21 cellular contexts compared by ENCODE assay signal in genomic region chr20:32598606-32599005, GRCh38.
"Had no signal": no experiment of that assay in that cellular context is flagged by ENCODE, and none has a peak within 500 bp of the region (broad histone marks: within the 10 kb centered on the region; RNA-seq: fewer than 3 reads in every experiment).

No MANE protein-coding gene starts in this region.

- H3K9me3 ChIP-seq: Peyer's patch, SJSA1 had no signal

- H3K27ac Mint-ChIP-seq: activated CD4-positive, alpha-beta memory T cell treated with anti-CD3 and anti-CD28 coated beads for 36 hours; activated CD4-positive, alpha-beta T cell treated with anti-CD3 and anti-CD28 coated beads, Interleukin-2, amount 10 ng/mL, durations not matched to agents 7 days and 5 days; activated naive CD8-positive, alpha-beta T cell treated with anti-CD3 and anti-CD28 coated beads for 36 hours; T-helper 1 cell treated with Interleukin-12 subunit alpha and Interleukin-12 subunit beta and Interleukin-4 antibody, amounts not matched to agents 30 μg/mL and 1 μg/mL, for 36 hours had no signal

- H3K27ac ChIP-seq: brain microvascular endothelial cell, cardiac muscle cell, Peyer's patch, RWPE1, SJSA1 had no signal

- H3K4me1 Mint-ChIP-seq: activated CD4-positive, alpha-beta T cell treated with anti-CD3 and anti-CD28 coated beads, Interleukin-2, amount 10 ng/mL, durations not matched to agents 7 days and 5 days had no signal

- H3K4me1 ChIP-seq: Peyer's patch, SJSA1 had no signal

- H3K4me3 Mint-ChIP-seq: activated CD4-positive, alpha-beta memory T cell treated with anti-CD3 and anti-CD28 coated beads for 36 hours; activated CD4-positive, alpha-beta T cell treated with anti-CD3 and anti-CD28 coated beads, Interleukin-2, amount 10 ng/mL, durations not matched to agents 7 days and 5 days; activated naive CD8-positive, alpha-beta T cell treated with anti-CD3 and anti-CD28 coated beads for 36 hours; T-helper 1 cell treated with Interleukin-12 subunit alpha and Interleukin-12 subunit beta and Interleukin-4 antibody, amounts not matched to agents 30 μg/mL and 1 μg/mL, for 36 hours had no signal

- DNase-seq: activated CD4-positive, alpha-beta memory T cell treated with anti-CD3 and anti-CD28 coated beads for 36 hours; activated CD4-positive, alpha-beta T cell treated with anti-CD3 and anti-CD28 coated beads, Interleukin-2, amount 10 ng/mL, durations not matched to agents 7 days and 5 days; activated CD4-positive, CD25-positive, alpha-beta regulatory T cell; activated naive CD8-positive, alpha-beta T cell treated with anti-CD3 and anti-CD28 coated beads for 36 hours; activated T-cell treated with anti-CD3 and anti-CD28 coated beads for 4 hours; brain microvascular endothelial cell; Karpas-422; MM.1S; NCI-H1105; NCI-H1436; NCI-H1694 treated with DMSO at 0.1 percent for 48 hours; NCI-H2081; NCI-H510A treated with DMSO at 0.1 percent for 48 hours; NCI-H69; Peyer's patch; SHP77; T-helper 9 cell had no signal

- H3K27me3 Mint-ChIP-seq: activated CD4-positive, alpha-beta memory T cell treated with anti-CD3 and anti-CD28 coated beads for 36 hours; activated CD4-positive, alpha-beta T cell treated with anti-CD3 and anti-CD28 coated beads, Interleukin-2, amount 10 ng/mL, durations not matched to agents 7 days and 5 days; activated naive CD8-positive, alpha-beta T cell treated with anti-CD3 and anti-CD28 coated beads for 36 hours had no signal

- H3K36me3 Mint-ChIP-seq: activated CD4-positive, alpha-beta memory T cell treated with anti-CD3 and anti-CD28 coated beads for 36 hours; activated naive CD8-positive, alpha-beta T cell treated with anti-CD3 and anti-CD28 coated beads for 36 hours had no signal

- H3K4me3 ChIP-seq: cardiac muscle cell, Peyer's patch, SJSA1 had no signal

- H3K27me3 ChIP-seq: brain microvascular endothelial cell, cardiac muscle cell, Peyer's patch, SJSA1 had no signal

- H3K9me3 Mint-ChIP-seq: activated CD4-positive, alpha-beta memory T cell treated with anti-CD3 and anti-CD28 coated beads for 36 hours; activated CD4-positive, alpha-beta T cell treated with anti-CD3 and anti-CD28 coated beads, Interleukin-2, amount 10 ng/mL, durations not matched to agents 7 days and 5 days; activated naive CD8-positive, alpha-beta T cell treated with anti-CD3 and anti-CD28 coated beads for 36 hours; T-helper 1 cell treated with Interleukin-12 subunit alpha and Interleukin-12 subunit beta and Interleukin-4 antibody, amounts not matched to agents 30 μg/mL and 1 μg/mL, for 36 hours had no signal

- H3K36me3 ChIP-seq: brain microvascular endothelial cell, cardiac muscle cell, Peyer's patch, SJSA1 had no signal
